In genomic region chrX:19548934-19549333, GRCh38 we compare ENCODE assay signal across 10 cellular contexts.
"Had no signal": no experiment of that assay in that cellular context is flagged by ENCODE, and none has a peak within 500 bp of the region (broad histone marks: within the 10 kb centered on the region; RNA-seq: fewer than 3 reads in every experiment).

No MANE protein-coding gene starts in this region.

- H3K4me1 Mint-ChIP-seq: activated B cell treated with CpG ODN at 0.5 μM for 24 hours had no signal

- H3K4me3 Mint-ChIP-seq: activated B cell treated with CpG ODN at 0.5 μM for 24 hours; activated naive CD8-positive, alpha-beta T cell treated with anti-CD3 and anti-CD28 coated beads, Interleukin-2, amount 10 ng/mL, durations not matched to agents 7 days and 5 days; central memory CD8-positive, alpha-beta T cell; T-helper 2 cell treated with Interferon-gamma antibody and Interleukin-4, amounts not matched to agents 5 μg/mL and 100 μg/mL, for 36 hours had no signal

- H3K9me3 Mint-ChIP-seq: activated B cell treated with CpG ODN at 0.5 μM for 24 hours; activated naive CD8-positive, alpha-beta T cell treated with anti-CD3 and anti-CD28 coated beads, Interleukin-2, amount 10 ng/mL, durations not matched to agents 7 days and 5 days; central memory CD8-positive, alpha-beta T cell; T-helper 2 cell treated with Interferon-gamma antibody and Interleukin-4, amounts not matched to agents 5 μg/mL and 100 μg/mL, for 36 hours had no signal

- H3K27me3 Mint-ChIP-seq: activated B cell treated with CpG ODN at 0.5 μM for 24 hours; activated naive CD8-positive, alpha-beta T cell treated with anti-CD3 and anti-CD28 coated beads, Interleukin-2, amount 10 ng/mL, durations not matched to agents 7 days and 5 days; central memory CD8-positive, alpha-beta T cell had no signal

- DNase-seq: activated B cell treated with CpG ODN at 0.5 μM for 24 hours; activated naive CD8-positive, alpha-beta T cell treated with anti-CD3 and anti-CD28 coated beads, Interleukin-2, amount 10 ng/mL, durations not matched to agents 7 days and 5 days; anterior cingulate cortex; brain microvascular endothelial cell; islet precursor cell; stimulated activated CD4-positive, alpha-beta T cell treated with anti-CD3 and anti-CD28 coated beads, Interleukin-2, amount 100 ng/mL, for 24 hours; substantia nigra; uterus had no signal

- H3K27ac Mint-ChIP-seq: activated B cell treated with CpG ODN at 0.5 μM for 24 hours had no signal
